In genomic region chr11:14300661-14301304, GRCh38 we compare ENCODE assay signal across 8 cellular contexts. TPM values are rescaled to one million over a fixed set of nuclear protein-coding genes. Genes with fewer than 3 reads are reported as not detected.
DNase-seq lines count a peak whose midpoint lies in the region; ATAC-seq, FAIRE-seq and TF ChIP-seq lines count a peak whose summit lies in the region.

No MANE protein-coding gene starts in this region.

- CTCF ChIA-PET in mammary epithelial cell (lab: Charles Lee; ENCODE audit: low non-redundant PET): interaction anchor here (0.5 to 1.2 kb wide), 7 partner anchors 8 to 1084 kb away, joined by 3 to 13 read pairs (median 4); no protein-coding TSS in a partner anchor

- H3K9me1 ChIP-seq in keratinocyte (ENCODE audit: control insufficient read depth, extremely low read depth, insufficient read depth, low read length): peaks cover 2% of the 10 kb centered on the region

- H4K20me1 ChIP-seq in mammary epithelial cell (ENCODE audit: insufficient read depth, low read length) (peaks cover 5% of the 10 kb centered on the region), keratinocyte (ENCODE audit: control insufficient read depth, extremely low read depth, insufficient read depth, low read length) (peaks cover 3% of the 10 kb centered on the region)

- no peaks in the 10 kb centered on the region for H3K36me3 ChIP-seq in mammary epithelial cell (ENCODE audit: insufficient read depth, low read length)
- H3K36me3 ChIP-seq in keratinocyte (ENCODE audit: control insufficient read depth in 2 of 2, extremely low read depth in 1 of 2, insufficient read depth in 2 of 2, low read length in 2 of 2): no peaks in the 10 kb centered on the region

- peak; percentile 85 to 93 for TF ChIP-seq CTCF in mammary epithelial cell (conservative IDR thresholded peaks at IDR 0.05 in 1 of 2, IDR thresholded peaks at IDR 0.05 in 1 of 2; ENCODE audit: extremely low read depth in 1 of 2, insufficient read depth in 1 of 2, low read depth in 1 of 2, low read length in 2 of 2)
- peak; percentile 72 to 95 (median 87) for TF ChIP-seq CTCF in keratinocyte (optimal IDR thresholded peaks at IDR 0.05 in 1 of 3, IDR thresholded peaks at IDR 0.05 in 1 of 3, conservative IDR thresholded peaks at IDR 0.05 in 1 of 3; ENCODE audit: extremely low read depth in 1 of 3, insufficient read depth in 2 of 3, low read length in 3 of 3)

- H3K79me2 ChIP-seq in mammary epithelial cell (ENCODE audit: insufficient read depth, low read length) (peaks cover 100% of the 10 kb centered on the region), keratinocyte (ENCODE audit: control insufficient read depth, insufficient read depth, low read length) (peaks cover 95% of the 10 kb centered on the region)

- dilution Hi-C loops in mammary epithelial cell (cut with HindIII; ENCODE audit: low sequenced_read_pairs) (loop anchor here (5.0 kb wide), 1 partner anchor 67 kb away; no protein-coding TSS in a partner anchor), keratinocyte (cut with MboI; ENCODE audit: extremely low pct_ligation_motif_present, low sequenced_read_pairs) (no loop called here)

- no peak overlapping the region for H3K4me3 ChIP-seq in mammary epithelial cell (replicated peaks in 1 of 3; ENCODE audit: insufficient read depth in 1 of 3, low read depth in 2 of 3, low read length in 3 of 3)
- no peak overlapping the region for H3K4me3 ChIP-seq in keratinocyte (ENCODE audit: control insufficient read depth in 2 of 3, extremely low read depth in 1 of 3, insufficient read depth in 2 of 3, low read depth in 1 of 3, low read length in 3 of 3)

- no peak overlapping the region for H2AFZ ChIP-seq in mammary epithelial cell (ENCODE audit: low read depth, low read length)
- H2AFZ ChIP-seq in keratinocyte (ENCODE audit: control insufficient read depth, low read length): no peak overlapping the region

- H3K9me3 ChIP-seq in mammary epithelial cell (replicated peaks; ENCODE audit: insufficient read depth, low read length) (no peaks in the 10 kb centered on the region), keratinocyte (ENCODE audit: control insufficient read depth, low read depth, low read length) (no peaks in the 10 kb centered on the region)

- WGBS in mammary epithelial cell (ENCODE audit: low coverage, missing lambda C conversion rate): 42% methylated on average over 6 of the region's 6 CpGs

- FAIRE-seq in keratinocyte (lab: Jason Lieb, UNC): peak; percentile 87

- H3K4me2 ChIP-seq in mammary epithelial cell (ENCODE audit: insufficient read depth, low read depth, low read length): peak overlapping the region; percentile 8
- peak overlapping the region; percentile 38 for H3K4me2 ChIP-seq in keratinocyte (ENCODE audit: control insufficient read depth, extremely low read depth, insufficient read depth, low read depth, low read length)

- DNase-seq in NCI-H82 (lab: John Stamatoyannopoulos, UW) (peak; percentile 36), NCI-H82 treated with DMSO at 0.1 percent for 48 hours (lab: John Stamatoyannopoulos, UW; ENCODE audit: unreplicated experiment) (no peak), NAMALWA (ENCODE audit: low spot score) (peak; percentile 82), T-helper 22 cell (ENCODE audit: low read depth) (peak; percentile 1), mammary epithelial cell (peak; percentile 62), keratinocyte (ENCODE audit: low read depth, low spot score) (no peak)
- DNase-seq in stimulated activated CD4-positive, alpha-beta T cell treated with anti-CD3 and anti-CD28 coated beads, Interleukin-4, amount 100 ng/mL, for 4 hours: peak; percentile 15 to 30

- H3K4me1 ChIP-seq in mammary epithelial cell (ENCODE audit: insufficient read depth, low read length) (peaks cover 14% of the 10 kb centered on the region), keratinocyte (ENCODE audit: control insufficient read depth, extremely low read depth, insufficient read depth, low read length) (peaks cover 15% of the 10 kb centered on the region)

- ATAC-seq in HG02623 (IDR thresholded peaks at IDR 0.05; ENCODE audit: unreplicated experiment): peak; percentile 77

- H3K27ac ChIP-seq in mammary epithelial cell (ENCODE audit: insufficient read depth, low read depth, low read length) (no peak overlapping the region), keratinocyte (ENCODE audit: control insufficient read depth, insufficient read depth, low read length) (no peak overlapping the region)

- in situ Hi-C loops in mammary epithelial cell (cut with MboI; ENCODE audit: low sequenced_read_pairs in 2 of 2): loop anchor here (10.0 kb wide), 3 partner anchors 114 to 144 kb away; no protein-coding TSS in a partner anchor

- H3K27me3 ChIP-seq in mammary epithelial cell (ENCODE audit: insufficient read depth, low read length) (no peaks in the 10 kb centered on the region), keratinocyte (ENCODE audit: control insufficient read depth, extremely low read depth, insufficient read depth, low read length) (no peaks in the 10 kb centered on the region)

- H3K9ac ChIP-seq in mammary epithelial cell (ENCODE audit: insufficient read depth, low read length): no peak overlapping the region
- peak overlapping the region; percentile 31 for H3K9ac ChIP-seq in keratinocyte (ENCODE audit: control insufficient read depth, extremely low read depth, insufficient read depth, low read length)

- intact Hi-C loops in mammary epithelial cell (cut with micrococcal nuclease): loop anchor here (1.0 to 2.0 kb wide), 3 partner anchors 58 to 155 kb away; partner anchors contain the start of gene RRAS2

- BruUV-seq in mammary epithelial cell (replicated peaks; lab: Mats Ljungman, UMichigan): no TSS peak

RNA-seq across cellular contexts. Expression of gene RRAS2, which starts 58.2 kb away (rescaled TPM):
- total RNA-seq in mammary epithelial cell: 100 to 1,000 TPM; 125 to 141 TPM
- polyA plus RNA-seq in mammary epithelial cell (50.0 TPM), keratinocyte (52.2 to 99.3 TPM (median 54.4 TPM) in 3 replicates)
- polyA minus RNA-seq in mammary epithelial cell (37.4 TPM), keratinocyte (5.9 to 58.9 TPM (median 22.4 TPM) in 3 replicates)
- 167 TPM for polyA plus RNA-seq in keratinocyte (2011; ENCODE audit: low read depth)
- polyA plus RNA-seq in keratinocyte (2011; cell fraction: cytosol; rRNA removed): 55.6 and 125 TPM in 2 replicates
- polyA plus RNA-seq in keratinocyte (2011; cell fraction: nucleus; rRNA removed): 34.4 and 46.8 TPM in 2 replicates
- 54.5 and 85.9 TPM in 2 replicates for polyA plus RNA-seq in keratinocyte (2012; ENCODE audit: low replicate concordance)
- polyA minus RNA-seq in keratinocyte (2011; cell fraction: cytosol; rRNA and poly(A)+ RNA removed): 77.7 TPM
- 27.5 and 43.4 TPM in 2 replicates for polyA minus RNA-seq in keratinocyte (2011; cell fraction: nucleus; rRNA and poly(A)+ RNA removed)

Comparison
In these comparisons a context has a peak if more than half of its experiments do, and no peak if none do; other contexts are left out.
1. DNase-seq: peak in NCI-H82 (single experiment), NAMALWA (single experiment), T-helper 22 cell (single experiment), mammary epithelial cell (single experiment) and stimulated activated CD4-positive, alpha-beta T cell treated with anti-CD3 and anti-CD28 coated beads, Interleukin-4, amount 100 ng/mL, for 4 hours (2 of 2); none in NCI-H82 treated with DMSO at 0.1 percent for 48 hours (single experiment) and keratinocyte (single experiment).